11 cellular contexts compared by ENCODE assay signal in the genomic region with DNA sequence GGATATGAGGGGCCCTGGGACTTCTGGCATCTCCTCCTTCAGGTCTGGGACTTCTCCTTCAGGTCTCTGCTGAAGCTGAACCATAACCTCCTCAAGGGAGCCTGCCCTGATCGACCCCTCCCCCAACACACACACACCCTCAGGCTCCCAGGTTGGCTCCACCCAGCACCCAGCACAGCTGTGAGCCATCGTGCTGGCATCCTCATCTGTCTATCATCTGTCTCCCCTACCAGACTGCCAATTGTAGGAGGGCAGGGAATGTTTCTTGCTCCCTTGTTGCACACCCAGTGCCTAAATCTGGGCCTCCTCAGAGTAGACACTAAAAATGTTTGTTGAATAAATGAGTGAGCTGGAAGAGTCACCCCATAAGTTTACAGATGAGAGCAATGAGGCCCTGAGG.
DNase-seq lines count a peak whose midpoint lies in the region; ATAC-seq and TF ChIP-seq lines count a peak whose summit lies in the region.
"Had no signal": no experiment of that assay in that cellular context is flagged by ENCODE, and none has a peak within 500 bp of the region (broad histone marks: within the 10 kb centered on the region; RNA-seq: fewer than 3 reads in every experiment).

No MANE protein-coding gene starts in this region.

- WGBS in esophagus muscularis mucosa, result 86% methylated on average over 2 of the region's 2 CpGs

- H3K9me3 Mint-ChIP-seq in osteocyte (ENCODE audit: unreplicated experiment), result no peaks in the 10 kb centered on the region
- H3K9me3 Mint-ChIP-seq in activated T-helper 2 cell treated with anti-CD3 and anti-CD28 coated beads, Interferon-gamma antibody, Interleukin-2, Interleukin-4, amounts not matched to agents 10 μg/mL and 5 μg/mL and 100 μg/mL, durations not matched to agents 14 hours and 24 hours and 36 hours, result peaks cover 34% of the 10 kb centered on the region
- peaks cover 0 to 16% of the 10 kb centered on the region in 2 donors for H3K9me3 Mint-ChIP-seq in activated naive CD4-positive, alpha-beta T cell treated with anti-CD3 and anti-CD28 coated beads, Interleukin-2, amount 50 U/mL, for 72 hours

- no peak for TF ChIP-seq CTCF in AG10803 (conservative IDR thresholded peaks at IDR 0.05; ENCODE audit: low read length)
- no peak for TF ChIP-seq CTCF in Panc1 (IDR thresholded peaks at IDR 0.05)
- TF ChIP-seq CTCF in esophagus muscularis mucosa (IDR thresholded peaks at IDR 0.05), result no peak
- no peak for TF ChIP-seq CTCF in osteocyte (IDR thresholded peaks at IDR 0.05)

- no peak for TF ChIP-seq POLR2A in esophagus muscularis mucosa (IDR thresholded peaks at IDR 0.05; ENCODE audit: low read depth)

- peak overlapping the region; percentile 87 for H3K27ac ChIP-seq in Panc1 (ENCODE audit: low read length)
- H3K27ac ChIP-seq in esophagus muscularis mucosa (replicated peaks in 1 of 4), result peak overlapping the region; percentile 61 to 82 (median 78)

- peaks cover 40% of the 10 kb centered on the region for H3K36me3 Mint-ChIP-seq in osteocyte (ENCODE audit: unreplicated experiment)
- peaks cover 54% of the 10 kb centered on the region for H3K36me3 Mint-ChIP-seq in activated T-helper 2 cell treated with anti-CD3 and anti-CD28 coated beads, Interferon-gamma antibody, Interleukin-2, Interleukin-4, amounts not matched to agents 10 μg/mL and 5 μg/mL and 100 μg/mL, durations not matched to agents 14 hours and 24 hours and 36 hours (ENCODE audit: low read depth)
- H3K36me3 Mint-ChIP-seq in activated naive CD4-positive, alpha-beta T cell treated with anti-CD3 and anti-CD28 coated beads, Interleukin-2, amount 50 U/mL, for 72 hours, result peaks cover 15 to 33% of the 10 kb centered on the region in 2 donors

- H3K4me3 Mint-ChIP-seq in osteocyte (ENCODE audit: unreplicated experiment), result no peak overlapping the region
- no peak overlapping the region for H3K4me3 Mint-ChIP-seq in activated T-helper 2 cell treated with anti-CD3 and anti-CD28 coated beads, Interferon-gamma antibody, Interleukin-2, Interleukin-4, amounts not matched to agents 10 μg/mL and 5 μg/mL and 100 μg/mL, durations not matched to agents 14 hours and 24 hours and 36 hours (ENCODE audit: low read depth)
- H3K4me3 Mint-ChIP-seq: CD4-positive, CD25-positive, alpha-beta regulatory T cell; naive thymus-derived CD4-positive, alpha-beta T cell had no signal

- peak; percentile 32 for ATAC-seq in Panc1
- no peak for ATAC-seq in activated naive CD4-positive, alpha-beta T cell treated with anti-CD3 and anti-CD28 coated beads, Interleukin-2, amount 50 U/mL, for 72 hours
- ATAC-seq: naive thymus-derived CD4-positive, alpha-beta T cell had no signal

- H3K4me3 ChIP-seq in AG10803 (ENCODE audit: low read length) (no peak overlapping the region), Panc1 (ENCODE audit: low read depth in 2 of 2, low read length in 2 of 2) (no peak overlapping the region), esophagus muscularis mucosa (no peak overlapping the region)

- POLR2A ChIA-PET in Panc1 (lab: Charles Lee), result no interaction called here

- H3K27ac Mint-ChIP-seq in osteocyte (ENCODE audit: unreplicated experiment), result peak overlapping the region; percentile 99
- H3K27ac Mint-ChIP-seq in activated T-helper 2 cell treated with anti-CD3 and anti-CD28 coated beads, Interferon-gamma antibody, Interleukin-2, Interleukin-4, amounts not matched to agents 10 μg/mL and 5 μg/mL and 100 μg/mL, durations not matched to agents 14 hours and 24 hours and 36 hours, result no peak overlapping the region
- H3K27ac Mint-ChIP-seq in activated naive CD4-positive, alpha-beta T cell treated with anti-CD3 and anti-CD28 coated beads, Interleukin-2, amount 50 U/mL, for 72 hours, result no peak overlapping the region
- H3K27ac Mint-ChIP-seq: CD4-positive, CD25-positive, alpha-beta regulatory T cell; naive thymus-derived CD4-positive, alpha-beta T cell had no signal

- H3K36me3 ChIP-seq in Panc1 (ENCODE audit: control insufficient read depth, insufficient read depth, low read length) (no peaks in the 10 kb centered on the region; the same call in 1 of the 2 replicates), esophagus muscularis mucosa (peaks cover 28 to 75% (median 54%) of the 10 kb centered on the region in 4 donors)

- TF ChIP-seq EP300 in esophagus muscularis mucosa (IDR thresholded peaks at IDR 0.05), result no peak

- CTCF ChIA-PET in Panc1 (lab: Charles Lee), result no interaction called here

- H3K4me1 ChIP-seq in Panc1 (ENCODE audit: control insufficient read depth, insufficient read depth, low read length), result peaks cover 40% of the 10 kb centered on the region
- peaks cover 29 to 55% (median 50%) of the 10 kb centered on the region in 4 donors for H3K4me1 ChIP-seq in esophagus muscularis mucosa

- no TSS peak for BruUV-seq in Panc1 (replicated peaks; lab: Mats Ljungman, UMichigan)

- DNase-seq in AG10803 (ENCODE audit: low read depth), result peak; percentile 35
- no peak for DNase-seq in Panc1 (ENCODE audit: low read depth, low spot score)
- DNase-seq in esophagus muscularis mucosa (ENCODE audit: extremely low spot score), result no peak
- no peak for DNase-seq in osteocyte (ENCODE audit: extremely low spot score, unreplicated experiment)
- no peak for DNase-seq in activated T-helper 2 cell treated with anti-CD3 and anti-CD28 coated beads, Interferon-gamma antibody, Interleukin-2, Interleukin-4, amounts not matched to agents 10 μg/mL and 5 μg/mL and 100 μg/mL, durations not matched to agents 14 hours and 24 hours and 36 hours (ENCODE audit: low spot score)
- DNase-seq in activated naive CD4-positive, alpha-beta T cell treated with anti-CD3 and anti-CD28 coated beads, Interleukin-2, amount 50 U/mL, for 72 hours (ENCODE audit: low spot score in 2 of 2), result no peak
- DNase-seq in OCI-M1 (lab: John Stamatoyannopoulos, UW), result no peak
- DNase-seq in DMS79 treated with DMSO at 0.1 percent for 48 hours (lab: John Stamatoyannopoulos, UW), result no peak
- DNase-seq: glutamatergic neuron; naive thymus-derived CD4-positive, alpha-beta T cell had no signal

- H3K27me3 Mint-ChIP-seq in osteocyte (ENCODE audit: unreplicated experiment), result no peaks in the 10 kb centered on the region
- no peaks in the 10 kb centered on the region for H3K27me3 Mint-ChIP-seq in activated T-helper 2 cell treated with anti-CD3 and anti-CD28 coated beads, Interferon-gamma antibody, Interleukin-2, Interleukin-4, amounts not matched to agents 10 μg/mL and 5 μg/mL and 100 μg/mL, durations not matched to agents 14 hours and 24 hours and 36 hours (ENCODE audit: low read depth)
- H3K27me3 Mint-ChIP-seq: CD4-positive, CD25-positive, alpha-beta regulatory T cell; naive thymus-derived CD4-positive, alpha-beta T cell had no signal

- intact Hi-C loops in Panc1 (cut with micrococcal nuclease; ENCODE audit: unreplicated experiment), result no loop called here
- intact Hi-C loops in esophagus muscularis mucosa (cut with DNase I), result no loop called here
- intact Hi-C loops in activated T-helper 2 cell treated with anti-CD3 and anti-CD28 coated beads, Interferon-gamma antibody, Interleukin-2, Interleukin-4, amounts not matched to agents 10 μg/mL and 5 μg/mL and 100 μg/mL, durations not matched to agents 14 hours and 24 hours and 36 hours (cut with micrococcal nuclease), result no loop called here

- H3K9me3 ChIP-seq in Panc1 (ENCODE audit: control insufficient read depth, insufficient read depth, low read depth, low read length) (no peaks in the 10 kb centered on the region), esophagus muscularis mucosa (peaks cover 0 to 13% (median 6%) of the 10 kb centered on the region in 4 donors)

- in situ Hi-C loops in Panc1 (cut with HindIII; ENCODE audit: low pct_unique_long_range_greater_than_20kb, low sequenced_read_pairs), result no loop called here

- no peaks in the 10 kb centered on the region for H3K27me3 ChIP-seq in Panc1 (ENCODE audit: control insufficient read depth, insufficient read depth, low read length)
- no peaks in the 10 kb centered on the region for H3K27me3 ChIP-seq in esophagus muscularis mucosa

- peaks cover 78% of the 10 kb centered on the region for H3K4me1 Mint-ChIP-seq in osteocyte (ENCODE audit: unreplicated experiment)
- peaks cover 2% of the 10 kb centered on the region for H3K4me1 Mint-ChIP-seq in activated T-helper 2 cell treated with anti-CD3 and anti-CD28 coated beads, Interferon-gamma antibody, Interleukin-2, Interleukin-4, amounts not matched to agents 10 μg/mL and 5 μg/mL and 100 μg/mL, durations not matched to agents 14 hours and 24 hours and 36 hours (ENCODE audit: low read depth)
